In the genomic region with DNA sequence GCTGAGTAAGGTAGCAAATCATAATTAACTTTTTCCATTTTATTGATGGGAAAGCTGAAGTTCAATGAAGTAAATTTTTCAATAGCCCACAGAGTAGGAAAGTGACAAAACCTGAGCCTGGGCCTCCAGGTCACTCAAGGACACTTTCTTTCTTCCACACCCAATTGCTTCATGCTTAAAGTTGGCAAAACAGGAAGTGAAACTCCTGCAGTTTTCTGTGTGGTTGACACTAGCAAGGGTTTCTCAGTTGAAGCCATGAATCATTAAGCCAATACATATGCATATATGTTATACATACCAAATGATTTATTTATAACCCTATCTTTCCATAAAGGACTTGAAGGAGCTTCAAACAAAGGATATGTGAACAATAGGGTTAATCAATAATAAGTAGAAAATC, we compare ENCODE assay signal across 8 cellular contexts. TPM values are rescaled to one million over a fixed set of nuclear protein-coding genes. Genes with fewer than 3 reads are reported as not detected.
DNase-seq lines count a peak whose midpoint lies in the region; ATAC-seq lines count a peak whose summit lies in the region.

No MANE protein-coding gene starts in this region.

- CTCF ChIA-PET in T-cell (lab: Charles Lee), result no interaction called here

- peaks cover 0 to 4% of the 10 kb centered on the region in 2 donors for H3K27me3 Mint-ChIP-seq in T-cell

- POLR2A ChIA-PET in T-cell (lab: Charles Lee), result no interaction called here

- H3K9me3 Mint-ChIP-seq in T-cell, result peaks cover 0 to 4% (median 0%) of the 10 kb centered on the region in 3 donors

- ATAC-seq in GM21423 (IDR thresholded peaks at IDR 0.05; ENCODE audit: unreplicated experiment) (peak; percentile 100), HG03558 (IDR thresholded peaks at IDR 0.05; ENCODE audit: extremely low read depth, unreplicated experiment) (peak; percentile 99), esophagus mucosa (no peak), T-cell (replicated peaks in 1 of 4) (no peak)

- peaks cover 0 to 9% (median 0%) of the 10 kb centered on the region in 3 donors for H3K4me1 Mint-ChIP-seq in T-cell

- DNase-seq in GM03348 (ENCODE audit: low spot score) (peak; percentile 13), dedifferentiated amniotic fluid mesenchymal stem cell (ENCODE audit: extremely low spot score) (peak; percentile 59), NCI-H526 treated with DMSO at 0.1 percent for 48 hours (lab: John Stamatoyannopoulos, UW) (no peak), T-cell (no peak)
- DNase-seq in activated T-cell treated with anti-CD3 and anti-CD28 coated beads, Interleukin-2, amount 50 U/mL, for 48 hours, result no peak

- H3K27ac Mint-ChIP-seq in T-cell, result no peak overlapping the region

- no peak overlapping the region for H3K4me3 Mint-ChIP-seq in T-cell

- no peaks in the 10 kb centered on the region for H3K36me3 Mint-ChIP-seq in T-cell

RNA-seq across cellular contexts. Expression of gene TLR4, which starts 13.9 kb away (rescaled TPM):
- 1.0 TPM for total RNA-seq in esophagus mucosa
- total RNA-seq in T-cell, result under 1 TPM; 0.08 to 0.18 (median 0.16) TPM

Comparison
In these comparisons a context has a peak if more than half of its experiments do, and no peak if none do; other contexts are left out.
1. DNase-seq: peak in GM03348 (single experiment) and dedifferentiated amniotic fluid mesenchymal stem cell (single experiment); none in NCI-H526 treated with DMSO at 0.1 percent for 48 hours (single experiment), activated T-cell treated with anti-CD3 and anti-CD28 coated beads, Interleukin-2, amount 50 U/mL, for 48 hours (0 of 2) and T-cell (0 of 34).
2. ATAC-seq: peak in GM21423 (single experiment) and HG03558 (single experiment); none in esophagus mucosa (single experiment) and T-cell (0 of 4).